ENCODE assay signal across 2 cellular contexts in the genomic region with DNA sequence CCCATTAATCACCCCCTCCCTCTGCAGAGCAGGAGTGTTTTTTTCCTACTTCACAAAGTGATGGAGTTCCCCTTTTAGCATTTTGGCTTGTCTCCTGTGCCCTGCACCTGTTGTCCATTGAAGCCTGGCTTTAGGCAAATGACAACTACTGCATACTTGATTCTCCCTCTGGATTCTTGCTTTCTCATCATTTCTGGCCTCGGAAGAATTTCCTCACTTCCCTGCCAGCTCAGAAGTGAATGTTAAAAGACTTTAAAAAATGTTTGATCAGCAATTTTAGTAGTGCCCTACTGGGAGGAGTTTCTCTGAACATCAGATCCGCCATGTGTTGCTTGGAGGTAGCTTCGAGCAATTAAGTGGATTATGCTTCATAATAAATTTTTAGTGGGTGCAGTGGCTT.
A peak's percentile ranks its signal among the peaks of the same experiment; 100 is the strongest.
TF ChIP-seq lines count a peak whose summit lies in the region.

No MANE protein-coding gene starts in this region.

TF ChIP-seq in HEK293, 187 proteins besides CTCF, POLR2A, EP300 and RAD21:
- TF ChIP-seq SCRT1 (tag by site-specific recombination; IDR thresholded peaks at IDR 0.05; ENCODE audit: borderline replicate concordance) (0 out of 2 replicates have a peak, but pooled peaks have one; percentile 25), SCRT2 (tag by site-specific recombination; IDR thresholded peaks at IDR 0.05) (0 out of 2 replicates have a peak, but pooled peaks have one; percentile 28), ZNF155 (tag by site-specific recombination; IDR thresholded peaks at IDR 0.05) (no peak)
TF ChIP-seq in HEK293: peak in this region for 2.

TF ChIP-seq in K562, 482 proteins besides CTCF, POLR2A, EP300 and RAD21 (continued from another document):
- TF ChIP-seq ZNF316 (IDR thresholded peaks at IDR 0.05) (peak; percentile 95), SRSF7 (optimal IDR thresholded peaks at IDR 0.05; ENCODE audit: low read depth, low read length) (no peak), MTA1 (IDR thresholded peaks at IDR 0.05; ENCODE audit: borderline replicate concordance) (no peak), GATAD2A (IDR thresholded peaks at IDR 0.05) (no peak), C11orf30 (IDR thresholded peaks at IDR 0.05; ENCODE audit: low read depth) (peak; percentile 91), ELF2 (CRISPR knock-in tag; IDR thresholded peaks at IDR 0.05) (no peak), MAFF (IDR thresholded peaks at IDR 0.05; ENCODE audit: low read length) (peak; percentile 94), SMC3 (conservative IDR thresholded peaks at IDR 0.05; ENCODE audit: insufficient read depth, low read depth, low read length) (no peak), MAFK (IDR thresholded peaks at IDR 0.05; ENCODE audit: low read length) (peak; percentile 90), STAG1 (CRISPR knock-in tag; IDR thresholded peaks at IDR 0.05; ENCODE audit: borderline replicate concordance) (no peak)
- TF ChIP-seq, protein P1, sequence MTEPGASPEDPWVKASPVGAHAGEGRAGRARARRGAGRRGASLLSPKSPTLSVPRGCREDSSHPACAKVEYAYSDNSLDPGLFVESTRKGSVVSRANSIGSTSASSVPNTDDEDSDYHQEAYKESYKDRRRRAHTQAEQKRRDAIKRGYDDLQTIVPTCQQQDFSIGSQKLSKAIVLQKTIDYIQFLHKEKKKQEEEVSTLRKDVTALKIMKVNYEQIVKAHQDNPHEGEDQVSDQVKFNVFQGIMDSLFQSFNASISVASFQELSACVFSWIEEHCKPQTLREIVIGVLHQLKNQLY (CRISPR knock-in tag; conservative IDR thresholded peaks at IDR 0.05), result no peak
- TF ChIP-seq, protein P2, sequence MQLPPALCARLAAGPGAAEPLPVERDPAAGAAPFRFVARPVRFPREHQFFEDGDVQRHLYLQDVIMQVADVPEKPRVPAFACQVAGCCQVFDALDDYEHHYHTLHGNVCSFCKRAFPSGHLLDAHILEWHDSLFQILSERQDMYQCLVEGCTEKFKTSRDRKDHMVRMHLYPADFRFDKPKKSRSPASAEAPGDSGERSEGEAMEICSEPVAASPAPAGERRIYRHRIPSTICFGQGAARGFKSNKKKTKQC (CRISPR knock-in tag; IDR thresholded peaks at IDR 0.05), result no peak
TF ChIP-seq in K562: peak in this region for 5.
